18 cellular contexts compared by ENCODE assay signal in genomic region chr4:48205092-48205491, GRCh38.
DNase-seq lines count a peak whose midpoint lies in the region; ATAC-seq and TF ChIP-seq lines count a peak whose summit lies in the region.
"Had no signal": no experiment of that assay in that cellular context is flagged by ENCODE, and none has a peak within 500 bp of the region (broad histone marks: within the 10 kb centered on the region; RNA-seq: fewer than 3 reads in every experiment).

No MANE protein-coding gene starts in this region.

- peak; percentile 1 for DNase-seq in IMR-90
- DNase-seq in activated B cell treated with CpG ODN at 0.5 μM for 24 hours = no peak
- peak; percentile 1 for DNase-seq in skeletal muscle cell (ENCODE audit: low read depth)
- DNase-seq in colonic mucosa = no peak
- DNase-seq in SHP77 treated with DMSO at 0.1 percent for 48 hours (lab: John Stamatoyannopoulos, UW) = no peak
- no peak for DNase-seq in CD8-positive, alpha-beta T cell
- DNase-seq: activated CD4-positive, alpha-beta memory T cell treated with anti-CD3 and anti-CD28 coated beads, Interleukin-2, amount 10 ng/mL, durations not matched to agents 7 days and 5 days; activated naive CD4-positive, alpha-beta T cell treated with anti-CD3 and anti-CD28 coated beads, Interleukin-2, amount 50 U/mL, for 16 hours; activated T-cell treated with anti-CD3 and anti-CD28 coated beads, Interleukin-2, amount 50 U/mL, for 24 hours; HFFc6; hypothalamus; naive thymus-derived CD4-positive, alpha-beta T cell; NCI-H1092; NCI-H2081; NCI-H446 treated with DMSO at 0.1 percent for 48 hours had no signal

- H3K27me3 ChIP-seq in IMR-90 (ENCODE audit: control insufficient read depth, insufficient read depth, low read length) = no peaks in the 10 kb centered on the region
- no peaks in the 10 kb centered on the region for H3K27me3 ChIP-seq in colonic mucosa
- H3K27me3 ChIP-seq in CD8-positive, alpha-beta T cell (ENCODE audit: insufficient read depth, low read length) = no peaks in the 10 kb centered on the region

- intact Hi-C loops in IMR-90 (cut with micrococcal nuclease) = loop anchor here (5.0 kb wide), 1 partner anchor 37 kb away; no protein-coding TSS in a partner anchor
- intact Hi-C loops in activated B cell treated with CpG ODN at 0.5 μM for 24 hours (cut with micrococcal nuclease) = no loop called here
- intact Hi-C loops in colonic mucosa (cut with DNase I) = no loop called here
- intact Hi-C loops in CD8-positive, alpha-beta T cell (cut with DNase I, micrococcal nuclease) = no loop called here

- no peak overlapping the region for H4K5ac ChIP-seq in IMR-90 (ENCODE audit: low read depth, low read length)

- WGBS in IMR-90 (ENCODE audit: extremely low coverage in 2 of 2, insufficient read length in 1 of 2), 2 experiments = no CpG with 5 or more reads among the region's 2 CpGs

- H3K9ac ChIP-seq in IMR-90 (ENCODE audit: low read depth, low read length) = no peak overlapping the region
- H3K9ac ChIP-seq in colonic mucosa (ENCODE audit: low read depth in 2 of 2, low read length in 2 of 2) = no peak overlapping the region

- no peaks in the 10 kb centered on the region for H4K20me1 ChIP-seq in IMR-90 (ENCODE audit: insufficient read depth, low read length)

- H3K36me3 Mint-ChIP-seq in activated B cell treated with CpG ODN at 0.5 μM for 24 hours (ENCODE audit: low read depth) = no peaks in the 10 kb centered on the region
- no peaks in the 10 kb centered on the region for H3K36me3 Mint-ChIP-seq in CD8-positive, alpha-beta T cell

- CTCF ChIA-PET in IMR-90 (lab: Yijun Ruan, JAX) (no interaction called here), activated B cell treated with CpG ODN at 0.5 μM for 24 hours (lab: Charles Lee) (no interaction called here)
- CTCF ChIA-PET in CD8-positive, alpha-beta T cell (lab: Charles Lee) = no interaction called here

- H2BK20ac ChIP-seq in IMR-90 (ENCODE audit: low read depth, low read length) = no peak overlapping the region

- no peak overlapping the region for H3K4me2 ChIP-seq in IMR-90 (ENCODE audit: low read depth, low read length)

- H4K91ac ChIP-seq in IMR-90 (ENCODE audit: insufficient read depth, low read depth, low read length) = no peak overlapping the region

- no peaks in the 10 kb centered on the region for H3K9me1 ChIP-seq in IMR-90 (ENCODE audit: insufficient read depth, low read length)

- H3K4me1 Mint-ChIP-seq in activated B cell treated with CpG ODN at 0.5 μM for 24 hours = peaks cover 55% of the 10 kb centered on the region
- no peaks in the 10 kb centered on the region for H3K4me1 Mint-ChIP-seq in CD8-positive, alpha-beta T cell (ENCODE audit: low read depth)

- no peaks in the 10 kb centered on the region for H3K27me3 Mint-ChIP-seq in activated B cell treated with CpG ODN at 0.5 μM for 24 hours
- no peaks in the 10 kb centered on the region for H3K27me3 Mint-ChIP-seq in CD8-positive, alpha-beta T cell (ENCODE audit: low read depth)
- H3K27me3 Mint-ChIP-seq: activated CD4-positive, alpha-beta memory T cell treated with anti-CD3 and anti-CD28 coated beads, Interleukin-2, amount 10 ng/mL, durations not matched to agents 7 days and 5 days; activated T-cell treated with anti-CD3 and anti-CD28 coated beads, Interleukin-2, amount 50 U/mL, for 24 hours; memory B cell had no signal

- ATAC-seq in IMR-90 (ENCODE audit: low read depth) (no peak), activated B cell treated with CpG ODN at 0.5 μM for 24 hours (ENCODE audit: low read depth) (no peak)
- ATAC-seq in CD8-positive, alpha-beta T cell = no peak
- ATAC-seq: naive thymus-derived CD4-positive, alpha-beta T cell had no signal

- no peak overlapping the region for H3K27ac ChIP-seq in IMR-90 (ENCODE audit: insufficient read depth, low read length)
- no peak overlapping the region for H3K27ac ChIP-seq in colonic mucosa
- no peak overlapping the region for H3K27ac ChIP-seq in CD8-positive, alpha-beta T cell (ENCODE audit: low read depth, low read length)

- H3K4me3 Mint-ChIP-seq in activated B cell treated with CpG ODN at 0.5 μM for 24 hours = no peak overlapping the region
- no peak overlapping the region for H3K4me3 Mint-ChIP-seq in CD8-positive, alpha-beta T cell
- H3K4me3 Mint-ChIP-seq: activated CD4-positive, alpha-beta memory T cell treated with anti-CD3 and anti-CD28 coated beads, Interleukin-2, amount 10 ng/mL, durations not matched to agents 7 days and 5 days; activated T-cell treated with anti-CD3 and anti-CD28 coated beads, Interleukin-2, amount 50 U/mL, for 24 hours; HFFc6; memory B cell; naive thymus-derived CD4-positive, alpha-beta T cell; T-helper 1 cell treated with Interleukin-12 subunit alpha and Interleukin-12 subunit beta and Interleukin-4 antibody, amounts not matched to agents 30 μg/mL and 1 μg/mL, for 36 hours had no signal

- POLR2A ChIA-PET in IMR-90 (lab: Charles Lee; ENCODE audit: unreplicated experiment) (no interaction called here), activated B cell treated with CpG ODN at 0.5 μM for 24 hours (lab: Charles Lee) (interaction anchor here (1.3 kb wide), 1 partner anchor 8 kb away, joined by 3 read pairs; no protein-coding TSS in a partner anchor)
- POLR2A ChIA-PET in CD8-positive, alpha-beta T cell (lab: Charles Lee) = no interaction called here

- no peak overlapping the region for H3K14ac ChIP-seq in IMR-90 (replicated peaks; ENCODE audit: low read depth, low read length)

- no peaks in the 10 kb centered on the region for H3K36me3 ChIP-seq in IMR-90 (ENCODE audit: control insufficient read depth, insufficient read depth, low read length)
- no peaks in the 10 kb centered on the region for H3K36me3 ChIP-seq in colonic mucosa
- H3K36me3 ChIP-seq in CD8-positive, alpha-beta T cell (ENCODE audit: insufficient read depth, low read length) = no peaks in the 10 kb centered on the region

- no TSS peak for BruUV-seq in IMR-90 (replicated peaks; lab: Mats Ljungman, UMichigan)

- no peak overlapping the region for H3K18ac ChIP-seq in IMR-90 (ENCODE audit: low read depth, low read length)

- 0 out of 3 replicates have a peak, but pooled peaks have one; percentile 14 for TF ChIP-seq CTCF in GM12872 (IDR thresholded peaks at IDR 0.05; ENCODE audit: insufficient read depth, low read depth, low read length)
- no peak for TF ChIP-seq CTCF in IMR-90 (conservative IDR thresholded peaks at IDR 0.05; ENCODE audit: low read depth, low read length)
- TF ChIP-seq CTCF in activated B cell treated with CpG ODN at 0.5 μM for 24 hours (IDR thresholded peaks at IDR 0.05) = no peak
- TF ChIP-seq CTCF in colonic mucosa (IDR thresholded peaks at IDR 0.05) = no peak
- no peak for TF ChIP-seq CTCF in CD8-positive, alpha-beta T cell (IDR thresholded peaks at IDR 0.05)

- in situ Hi-C loops in IMR-90 (cut with MboI; ENCODE audit: low sequenced_read_pairs) = no loop called here

- no peak overlapping the region for H4K8ac ChIP-seq in IMR-90 (ENCODE audit: low read depth in 2 of 2, low read length in 2 of 2)

- no peak for TF ChIP-seq RAD21 in IMR-90 (IDR thresholded peaks at IDR 0.05; ENCODE audit: low read length)

- no peak overlapping the region for H2AK9ac ChIP-seq in IMR-90 (replicated peaks; ENCODE audit: low read depth, low read length, poor library complexity)

- H2BK15ac ChIP-seq in IMR-90 (ENCODE audit: low read depth, low read length) = no peak overlapping the region

- H3K9me3 ChIP-seq in IMR-90 (ENCODE audit: control insufficient read depth, insufficient read depth, low read length) (no peaks in the 10 kb centered on the region), colonic mucosa (no peaks in the 10 kb centered on the region)
- H3K9me3 ChIP-seq in CD8-positive, alpha-beta T cell (ENCODE audit: low read length) = no peaks in the 10 kb centered on the region

- no peak overlapping the region for H2AK5ac ChIP-seq in IMR-90 (ENCODE audit: low read depth, low read length)

- H3K4me1 ChIP-seq in IMR-90 (ENCODE audit: control insufficient read depth, insufficient read depth, low read length) (no peaks in the 10 kb centered on the region), colonic mucosa (no peaks in the 10 kb centered on the region)
- no peaks in the 10 kb centered on the region for H3K4me1 ChIP-seq in CD8-positive, alpha-beta T cell (ENCODE audit: insufficient read depth, low read length)

- no peak overlapping the region for H2BK5ac ChIP-seq in IMR-90 (ENCODE audit: low read depth, low read length, poor library complexity, severe bottlenecking)

- no peak for TF ChIP-seq POLR2A in IMR-90 (IDR thresholded peaks at IDR 0.05; ENCODE audit: low read depth, low read length)

- no peak overlapping the region for H3K23ac ChIP-seq in IMR-90 (ENCODE audit: low read depth, low read length)

- H3K9me3 Mint-ChIP-seq in activated B cell treated with CpG ODN at 0.5 μM for 24 hours = no peaks in the 10 kb centered on the region
- no peaks in the 10 kb centered on the region for H3K9me3 Mint-ChIP-seq in CD8-positive, alpha-beta T cell
- H3K9me3 Mint-ChIP-seq: activated CD4-positive, alpha-beta memory T cell treated with anti-CD3 and anti-CD28 coated beads, Interleukin-2, amount 10 ng/mL, durations not matched to agents 7 days and 5 days; activated T-cell treated with anti-CD3 and anti-CD28 coated beads, Interleukin-2, amount 50 U/mL, for 24 hours; HFFc6; memory B cell; T-helper 1 cell treated with Interleukin-12 subunit alpha and Interleukin-12 subunit beta and Interleukin-4 antibody, amounts not matched to agents 30 μg/mL and 1 μg/mL, for 36 hours had no signal

- H2AFZ ChIP-seq in IMR-90 (replicated peaks; ENCODE audit: low read length, poor library complexity) = no peak overlapping the region

- H3K4me3 ChIP-seq in IMR-90 (ENCODE audit: insufficient read depth, low read depth, low read length) = no peak overlapping the region
- H3K4me3 ChIP-seq in skeletal muscle cell (ENCODE audit: low read depth, low read length) = no peak overlapping the region
- no peak overlapping the region for H3K4me3 ChIP-seq in colonic mucosa
- H3K4me3 ChIP-seq in CD8-positive, alpha-beta T cell (ENCODE audit: low read depth, low read length) = no peak overlapping the region

- dilution Hi-C loops in IMR-90 (cut with HindIII; ENCODE audit: low sequenced_read_pairs, unreplicated experiment) = no loop called here

- H3K56ac ChIP-seq in IMR-90 (ENCODE audit: extremely low read depth, insufficient read depth, low read length) = no peak overlapping the region

- H3K79me1 ChIP-seq in IMR-90 (ENCODE audit: low read depth in 1 of 2, low read length in 2 of 2) = no peaks in the 10 kb centered on the region

- H3K27ac Mint-ChIP-seq in activated B cell treated with CpG ODN at 0.5 μM for 24 hours = peak overlapping the region; percentile 1
- H3K27ac Mint-ChIP-seq in CD8-positive, alpha-beta T cell = no peak overlapping the region
- H3K27ac Mint-ChIP-seq: activated CD4-positive, alpha-beta memory T cell treated with anti-CD3 and anti-CD28 coated beads, Interleukin-2, amount 10 ng/mL, durations not matched to agents 7 days and 5 days; activated T-cell treated with anti-CD3 and anti-CD28 coated beads, Interleukin-2, amount 50 U/mL, for 24 hours; HFFc6; naive thymus-derived CD4-positive, alpha-beta T cell; T-helper 1 cell treated with Interleukin-12 subunit alpha and Interleukin-12 subunit beta and Interleukin-4 antibody, amounts not matched to agents 30 μg/mL and 1 μg/mL, for 36 hours had no signal

- no peak overlapping the region for H3K4ac ChIP-seq in IMR-90 (ENCODE audit: low read depth, low read length)

- no peak overlapping the region for H2BK120ac ChIP-seq in IMR-90 (ENCODE audit: low read depth, low read length)

TF ChIP-seq in IMR-90, 13 proteins besides CTCF, POLR2A, EP300 and RAD21 (continues in another document):
- no peak for TF ChIP-seq CEBPB (IDR thresholded peaks at IDR 0.05; ENCODE audit: low read depth, low read length)

Comparison
In these comparisons a context has a peak if more than half of its experiments do, and no peak if none do; other contexts are left out.
1. DNase-seq: peak in IMR-90 (single experiment) and skeletal muscle cell (single experiment); none in activated B cell treated with CpG ODN at 0.5 μM for 24 hours (single experiment), colonic mucosa (single experiment), SHP77 treated with DMSO at 0.1 percent for 48 hours (single experiment) and CD8-positive, alpha-beta T cell (0 of 7).